13 cellular contexts compared by ENCODE assay signal in the genomic region with DNA sequence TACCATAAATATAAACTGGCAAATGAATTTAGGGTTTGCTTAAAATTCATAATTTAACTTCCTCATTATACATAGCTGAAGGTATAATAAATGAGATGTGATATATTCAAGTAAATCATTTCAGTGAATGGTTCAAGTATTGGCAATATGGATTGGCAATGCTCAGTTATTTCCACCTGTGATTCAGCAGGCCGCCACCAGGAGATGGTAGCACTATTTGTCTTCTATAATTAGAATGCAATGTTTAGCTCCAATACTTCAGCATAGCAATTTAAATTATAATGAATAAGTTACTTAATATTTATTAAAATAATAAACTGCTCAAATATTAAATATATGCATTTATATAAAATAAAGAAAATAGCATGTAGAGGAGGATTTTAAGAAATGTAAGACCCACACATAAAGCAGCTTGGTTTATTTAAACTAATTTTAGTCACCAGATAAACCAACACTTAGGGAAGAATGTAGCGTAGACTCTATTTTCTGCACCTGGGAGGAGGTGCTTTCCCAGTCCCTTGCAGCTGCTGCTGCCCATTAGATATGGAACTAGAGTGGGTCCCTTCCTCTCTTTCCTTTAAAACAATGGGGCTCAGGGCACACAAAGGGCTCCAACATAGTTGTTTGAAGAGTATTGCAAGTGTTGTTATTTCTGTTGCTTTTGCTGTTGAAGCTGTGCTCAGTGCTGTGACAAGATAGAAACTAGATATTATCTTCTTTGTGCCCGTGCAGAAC.
A peak's percentile ranks its signal among the peaks of the same experiment; 100 is the strongest.
DNase-seq lines count a peak whose midpoint lies in the region; ATAC-seq and TF ChIP-seq lines count a peak whose summit lies in the region.
"Had no signal": no experiment of that assay in that cellular context is flagged by ENCODE, and none has a peak within 500 bp of the region (broad histone marks: within the 10 kb centered on the region; RNA-seq: fewer than 3 reads in every experiment).

No MANE protein-coding gene starts in this region.

- ATAC-seq in GM18858 (IDR thresholded peaks at IDR 0.05; ENCODE audit: unreplicated experiment) (no peak), GM21423 (IDR thresholded peaks at IDR 0.05; ENCODE audit: unreplicated experiment) (no peak)
- ATAC-seq: A549 had no signal

- TF ChIP-seq CTCF in epithelial cell of proximal tubule (conservative IDR thresholded peaks at IDR 0.05; ENCODE audit: low read depth, low read length) (peak; percentile 47), osteocyte (IDR thresholded peaks at IDR 0.05) (peak; percentile 37)

- H3K4me1 Mint-ChIP-seq in osteocyte (ENCODE audit: unreplicated experiment), result no peaks in the 10 kb centered on the region
- H3K4me1 Mint-ChIP-seq: memory B cell had no signal

- H3K36me3 Mint-ChIP-seq in osteocyte (ENCODE audit: unreplicated experiment), result no peaks in the 10 kb centered on the region
- H3K36me3 Mint-ChIP-seq: memory B cell had no signal

- H3K9me3 Mint-ChIP-seq in osteocyte (ENCODE audit: unreplicated experiment), result no peaks in the 10 kb centered on the region
- H3K9me3 Mint-ChIP-seq: memory B cell had no signal

- no peak overlapping the region for H3K4me3 ChIP-seq in epithelial cell of proximal tubule (ENCODE audit: low read depth, low read length)
- H3K4me3 ChIP-seq: A549, skin epidermis had no signal

- no peak overlapping the region for H3K27ac Mint-ChIP-seq in osteocyte (ENCODE audit: unreplicated experiment)
- H3K27ac Mint-ChIP-seq: memory B cell had no signal

- no peak overlapping the region for H3K4me3 Mint-ChIP-seq in osteocyte (ENCODE audit: unreplicated experiment)
- H3K4me3 Mint-ChIP-seq: memory B cell had no signal

- peak; percentile 40 for DNase-seq in NCI-H82 (lab: John Stamatoyannopoulos, UW)
- DNase-seq in NCI-H82 treated with DMSO at 0.1 percent for 48 hours (lab: John Stamatoyannopoulos, UW; ENCODE audit: unreplicated experiment), result no peak
- peak; percentile 34 for DNase-seq in NCI-H345 treated with DMSO at 0.1 percent for 48 hours (lab: John Stamatoyannopoulos, UW; ENCODE audit: unreplicated experiment)
- no peak for DNase-seq in epithelial cell of proximal tubule (ENCODE audit: low read depth)
- DNase-seq in osteocyte (ENCODE audit: extremely low spot score, unreplicated experiment), result no peak
- DNase-seq in foreskin melanocyte, result no peak
- DNase-seq: activated CD8-positive, alpha-beta memory T cell treated with anti-CD3 and anti-CD28 coated beads for 24 hours; SW 1271 had no signal

- peaks cover 17% of the 10 kb centered on the region for H3K27me3 Mint-ChIP-seq in osteocyte (ENCODE audit: unreplicated experiment)
- H3K27me3 Mint-ChIP-seq: memory B cell had no signal

Comparison
In these comparisons a context has a peak if more than half of its experiments do, and no peak if none do; other contexts are left out.
1. DNase-seq: peak in NCI-H82 (single experiment) and NCI-H345 treated with DMSO at 0.1 percent for 48 hours (single experiment); none in NCI-H82 treated with DMSO at 0.1 percent for 48 hours (single experiment), epithelial cell of proximal tubule (single experiment), osteocyte (single experiment) and foreskin melanocyte (single experiment).